ENCODE assay signal across 32 cellular contexts in genomic region chr16:69294051-69294450, GRCh38. TPM values are rescaled to one million over a fixed set of nuclear protein-coding genes. Genes with fewer than 3 reads are reported as not detected.
"Had no signal": no experiment of that assay in that cellular context is flagged by ENCODE, and none has a peak within 500 bp of the region (broad histone marks: within the 10 kb centered on the region; RNA-seq: fewer than 3 reads in every experiment).

No MANE protein-coding gene starts in this region.

- H3K27me3 ChIP-seq: brain microvascular endothelial cell, esophagus squamous epithelium, neutrophil, ovary, right lobe of liver, upper lobe of left lung, vagina had no signal

- H3K27ac Mint-ChIP-seq: progenitor cell of endocrine pancreas had no signal

- H3K4me3 ChIP-seq: esophagus squamous epithelium, ovary, right lobe of liver, skin epidermis, upper lobe of left lung, vagina had no signal

- H3K4me3 Mint-ChIP-seq: activated T-helper 17 cell treated with anti-CD3 and anti-CD28 coated beads, Interleukin-2, amount 50 U/mL, for 72 hours; nephron progenitor cell; stimulated activated naive CD8-positive, alpha-beta T cell treated with anti-CD3 and anti-CD28 coated beads, Interleukin-15, amount 100 ng/mL, for 72 hours had no signal

- H3K36me3 ChIP-seq: brain microvascular endothelial cell, neutrophil, ovary, right lobe of liver, vagina had no signal

- DNase-seq: activated CD4-positive, alpha-beta T cell treated with anti-CD3 and anti-CD28 coated beads for 4 hours; activated CD4-positive, alpha-beta T cell treated with anti-CD3 and anti-CD28 coated beads, Interleukin-2, amount 50 U/mL, for 4 hours; activated CD8-positive, alpha-beta memory T cell treated with anti-CD3 and anti-CD28 coated beads for 24 hours; activated gamma-delta T cell treated with Interleukin-2 at 50 U/mL for 16 hours; activated naive CD4-positive, alpha-beta T cell treated with anti-CD3 and anti-CD28 coated beads, Interleukin-2, amount 50 U/mL, for 16 hours; activated T-cell treated with anti-CD3 and anti-CD28 coated beads, Interleukin-2, amount 50 U/mL, for 1 hour; amniotic stem cell; brain microvascular endothelial cell; caudate nucleus; effector CD8-positive, alpha-beta T cell; esophagus squamous epithelium; left ventricle myocardium superior; nephron progenitor cell; ovary; right lobe of liver; stimulated activated CD4-positive, alpha-beta T cell treated with anti-CD3 and anti-CD28 coated beads, Interleukin-12 subunit alpha, Interleukin-12 subunit beta, amount 100 ng/mL, for 4 hours; stimulated activated CD4-positive, alpha-beta T cell treated with anti-CD3 and anti-CD28 coated beads, Interleukin-4, amount 100 ng/mL, for 1 hour; stimulated activated naive CD8-positive, alpha-beta T cell treated with anti-CD3 and anti-CD28 coated beads, Interleukin-15, amount 100 ng/mL, for 72 hours; substantia nigra; T-helper 9 cell; upper lobe of left lung had no signal

- FAIRE-seq: astrocyte, frontal cortex, islet of Langerhans, TTC549 had no signal

- ATAC-seq: left ventricle myocardium superior, right lobe of liver had no signal

- H3K9me3 Mint-ChIP-seq: activated T-helper 17 cell treated with anti-CD3 and anti-CD28 coated beads, Interleukin-2, amount 50 U/mL, for 72 hours; nephron progenitor cell; stimulated activated naive CD8-positive, alpha-beta T cell treated with anti-CD3 and anti-CD28 coated beads, Interleukin-15, amount 100 ng/mL, for 72 hours had no signal

- H3K4me1 Mint-ChIP-seq: stimulated activated naive CD8-positive, alpha-beta T cell treated with anti-CD3 and anti-CD28 coated beads, Interleukin-15, amount 100 ng/mL, for 72 hours had no signal

- H3K27me3 Mint-ChIP-seq: activated T-helper 17 cell treated with anti-CD3 and anti-CD28 coated beads, Interleukin-2, amount 50 U/mL, for 72 hours; progenitor cell of endocrine pancreas; stimulated activated naive CD8-positive, alpha-beta T cell treated with anti-CD3 and anti-CD28 coated beads, Interleukin-15, amount 100 ng/mL, for 72 hours had no signal

RNA-seq across cellular contexts. Expression of gene TMED6, which starts 57.5 kb away (rescaled TPM):
- total RNA-seq: dermis microvascular lymphatic vessel endothelial cell, esophagus squamous epithelium, frontal cortex, left ventricle myocardium superior, renal cortical epithelial cell, vagina had no signal
